13 cellular contexts compared by ENCODE assay signal in the genomic region with DNA sequence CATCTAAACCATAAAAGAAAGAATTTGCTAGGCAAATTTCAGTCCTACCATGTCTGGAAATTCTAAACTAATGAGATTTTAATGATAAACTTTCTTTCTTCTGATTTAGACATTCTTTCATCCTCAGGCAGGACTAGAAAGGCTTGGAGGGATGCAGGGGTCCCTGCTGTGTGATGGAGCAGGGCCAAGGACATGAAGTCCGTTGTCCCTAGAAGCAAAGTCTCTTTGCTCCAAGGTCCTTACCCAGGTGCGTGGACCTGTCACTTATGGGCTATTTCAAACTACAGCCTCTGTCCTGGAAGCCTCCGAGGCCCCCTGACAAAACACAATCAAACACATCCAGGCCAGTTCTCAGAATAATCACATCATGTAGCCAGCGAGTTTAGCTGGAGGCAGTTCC. TPM values are rescaled to one million over a fixed set of nuclear protein-coding genes. Genes with fewer than 3 reads are reported as not detected.
DNase-seq lines count a peak whose midpoint lies in the region; ATAC-seq and TF ChIP-seq lines count a peak whose summit lies in the region.
"Had no signal": no experiment of that assay in that cellular context is flagged by ENCODE, and none has a peak within 500 bp of the region (broad histone marks: within the 10 kb centered on the region; RNA-seq: fewer than 3 reads in every experiment).

No MANE protein-coding gene starts in this region.

- H3K27me3 ChIP-seq in left ventricle myocardium inferior (ENCODE audit: low read depth) (no peaks in the 10 kb centered on the region), right cardiac atrium (ENCODE audit: control insufficient read depth, insufficient read depth) (no peaks in the 10 kb centered on the region), parathyroid adenoma (ENCODE audit: control insufficient read depth, insufficient read depth, low read length) (no peaks in the 10 kb centered on the region), vagina (no peaks in the 10 kb centered on the region)

- H3K4me3 ChIP-seq in left ventricle myocardium inferior (no peak overlapping the region), right cardiac atrium (ENCODE audit: low read length) (no peak overlapping the region), parathyroid adenoma (ENCODE audit: low read depth, low read length) (no peak overlapping the region), vagina (no peak overlapping the region)
- H3K4me3 ChIP-seq: HAP-1 had no signal

- peak overlapping the region; percentile 85 for H3K27ac ChIP-seq in left ventricle myocardium inferior (replicated peaks)
- no peak overlapping the region for H3K27ac ChIP-seq in right cardiac atrium (ENCODE audit: low read length)
- H3K27ac ChIP-seq in VCaP, result peak overlapping the region; percentile 41; the same call in 1 of the 2 replicates
- H3K27ac ChIP-seq in parathyroid adenoma, result peak overlapping the region; percentile 97
- H3K27ac ChIP-seq in vagina, result peak overlapping the region; percentile 87

- no peak for ATAC-seq in right cardiac atrium
- ATAC-seq in GM21786 (IDR thresholded peaks at IDR 0.05; ENCODE audit: unreplicated experiment), result no peak
- no peak for ATAC-seq in GM18517 (IDR thresholded peaks at IDR 0.05; ENCODE audit: unreplicated experiment)
- ATAC-seq: HepG2 had no signal

- H3K79me2 ChIP-seq in parathyroid adenoma, result peaks cover 9% of the 10 kb centered on the region

- peaks cover 34% of the 10 kb centered on the region for H3K4me1 ChIP-seq in left ventricle myocardium inferior
- H3K4me1 ChIP-seq in right cardiac atrium (ENCODE audit: control insufficient read depth, insufficient read depth, low read length), result peaks cover 3% of the 10 kb centered on the region
- H3K4me1 ChIP-seq in parathyroid adenoma, result peaks cover 30% of the 10 kb centered on the region
- peaks cover 27% of the 10 kb centered on the region for H3K4me1 ChIP-seq in vagina
- H3K4me1 ChIP-seq: HAP-1 had no signal

- intact Hi-C loops in left ventricle myocardium inferior (cut with micrococcal nuclease) (no loop called here), right cardiac atrium (cut with DNase I) (no loop called here), vagina (cut with DNase I) (no loop called here), head of caudate nucleus (cut with DNase I) (no loop called here)

- DNase-seq in left ventricle myocardium inferior, result no peak
- DNase-seq in right cardiac atrium, result no peak
- no peak for DNase-seq in vagina (ENCODE audit: extremely low spot score in 2 of 2)
- DNase-seq in head of caudate nucleus, result no peak
- DNase-seq: ACHN; CD4-positive, alpha-beta T cell; DMS79 had no signal

- peaks cover 67% of the 10 kb centered on the region for H3K36me3 ChIP-seq in left ventricle myocardium inferior
- no peaks in the 10 kb centered on the region for H3K36me3 ChIP-seq in parathyroid adenoma (ENCODE audit: control insufficient read depth, insufficient read depth, low read length)
- H3K36me3 ChIP-seq in vagina, result peaks cover 0 to 40% of the 10 kb centered on the region in 2 donors

- no peak overlapping the region for H3K4me2 ChIP-seq in parathyroid adenoma (ENCODE audit: low read length)

- H2AFZ ChIP-seq in parathyroid adenoma, result no peak overlapping the region

- 93% methylated on average over 4 of the region's 4 CpGs for WGBS in right cardiac atrium

- no peaks in the 10 kb centered on the region for H3K9me3 ChIP-seq in left ventricle myocardium inferior (replicated peaks)
- no peaks in the 10 kb centered on the region for H3K9me3 ChIP-seq in right cardiac atrium (ENCODE audit: control insufficient read depth, low read length)
- no peaks in the 10 kb centered on the region for H3K9me3 ChIP-seq in parathyroid adenoma (ENCODE audit: control insufficient read depth, low read length)
- no peaks in the 10 kb centered on the region for H3K9me3 ChIP-seq in vagina
- H3K9me3 ChIP-seq: HAP-1 had no signal

- TF ChIP-seq CTCF in left ventricle myocardium inferior (IDR thresholded peaks at IDR 0.05; ENCODE audit: borderline replicate concordance), result no peak
- no peak for TF ChIP-seq CTCF in VCaP (conservative IDR thresholded peaks at IDR 0.05)
- TF ChIP-seq CTCF in parathyroid adenoma (IDR thresholded peaks at IDR 0.05), result no peak
- TF ChIP-seq CTCF in vagina (IDR thresholded peaks at IDR 0.05), result no peak

- H3K9ac ChIP-seq in parathyroid adenoma, result no peak overlapping the region

- no peak for TF ChIP-seq POLR2A in vagina (IDR thresholded peaks at IDR 0.05)

RNA-seq across cellular contexts. Expression of gene URB1, which starts 26.6 kb away (rescaled TPM):
- total RNA-seq in left ventricle myocardium inferior (13.8 TPM), right cardiac atrium (10 to 100 TPM in 2 of 4 donors, 1 to 10 TPM in 2; 8.3 to 13.8 (median 9.9) TPM), vagina (23.8 TPM)
- polyA plus RNA-seq in right cardiac atrium, result 3.3 TPM

RNA-seq across cellular contexts. Expression of gene EVA1C, which starts 46.3 kb away (rescaled TPM):
- total RNA-seq in left ventricle myocardium inferior (13.9 TPM), right cardiac atrium (10 to 100 TPM; 18.0 to 39.8 (median 23.5) TPM), vagina (66.5 TPM)
- polyA plus RNA-seq in right cardiac atrium, result 20.6 TPM
